8 cellular contexts compared by ENCODE assay signal in the genomic region with DNA sequence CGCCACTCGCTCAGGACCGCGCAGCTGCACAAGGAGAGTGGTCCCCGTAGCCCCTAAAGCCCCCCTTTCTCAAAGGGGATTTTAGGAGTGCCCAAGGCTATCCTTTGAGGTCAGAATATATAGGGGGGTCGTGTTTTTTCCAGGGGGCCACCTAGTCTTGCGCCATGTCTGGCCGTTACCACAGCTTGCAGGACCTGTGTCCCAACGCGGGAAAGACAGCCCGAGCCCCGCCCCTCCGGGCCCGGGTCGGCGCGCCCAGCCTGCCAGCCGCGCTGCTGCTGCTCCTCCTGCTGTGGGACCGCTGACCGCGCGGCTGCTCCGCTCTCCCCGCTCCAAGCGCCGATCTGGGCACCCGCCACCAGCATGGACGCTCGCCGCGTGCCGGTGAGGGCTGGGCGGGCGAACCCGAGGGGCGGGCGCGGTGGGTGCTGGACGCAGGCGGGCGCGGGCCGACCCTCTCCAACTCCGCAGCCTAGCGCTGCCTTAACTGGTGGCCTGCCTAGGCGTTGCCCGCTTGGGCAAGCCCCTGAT. TPM values are rescaled to one million over a fixed set of nuclear protein-coding genes. Genes with fewer than 3 reads are reported as not detected.
A peak's percentile ranks its signal among the peaks of the same experiment; 100 is the strongest.
DNase-seq lines count a peak whose midpoint lies in the region; ATAC-seq and TF ChIP-seq lines count a peak whose summit lies in the region.

A gene (plus strand): TSS at position 272 of the 531 bp plus-strand sequence. CDS start 92 bp downstream, at position 364.

- H3K9me3 ChIP-seq in duodenal mucosa (ENCODE audit: control insufficient read depth in 1 of 2, low read length in 2 of 2) (no peaks in the 10 kb centered on the region), lung (ENCODE audit: control insufficient read depth in 2 of 2, insufficient read depth in 1 of 2, low read length in 1 of 2) (peaks cover 0 to 2% of the 10 kb centered on the region in 2 donors)

- peaks cover 11 to 20% of the 10 kb centered on the region in 2 donors for H3K27me3 ChIP-seq in duodenal mucosa (ENCODE audit: control insufficient read depth in 1 of 2, insufficient read depth in 2 of 2, low read length in 2 of 2)
- H3K27me3 ChIP-seq in lung (ENCODE audit: control insufficient read depth, insufficient read depth): no peaks in the 10 kb centered on the region

- H3K36me3 ChIP-seq in duodenal mucosa (ENCODE audit: control insufficient read depth in 1 of 2, insufficient read depth in 2 of 2, low read length in 2 of 2) (no peaks in the 10 kb centered on the region), lung (ENCODE audit: control insufficient read depth in 2 of 2, insufficient read depth in 2 of 2, low read length in 2 of 2) (no peaks in the 10 kb centered on the region)

- WGBS in lung, 2 donors: 0 to 1% methylated on average over 27 to 48 of the region's 48 CpGs

- H3K4me1 ChIP-seq in duodenal mucosa (ENCODE audit: control insufficient read depth in 1 of 2, insufficient read depth in 2 of 2, low read length in 2 of 2): peaks cover 8 to 16% of the 10 kb centered on the region in 2 donors
- H3K4me1 ChIP-seq in lung (ENCODE audit: control insufficient read depth in 2 of 2, insufficient read depth in 2 of 2, low read length in 2 of 2): peaks cover 0 to 10% of the 10 kb centered on the region in 2 donors

- H3K4me3 ChIP-seq in duodenal mucosa (ENCODE audit: low read depth in 1 of 2, low read length in 2 of 2) (peak within 1 kb of the TSS; percentile 75 to 86), lung (peak within 1 kb of the TSS; percentile 57)

- peak; percentile 79 for DNase-seq in AG20443 (ENCODE audit: low spot score)
- peak; percentile 80 for DNase-seq in NCI-H345 (lab: John Stamatoyannopoulos, UW)
- peak; percentile 44 to 57 for DNase-seq in activated CD4-positive, alpha-beta T cell treated with anti-CD3 and anti-CD28 coated beads for 24 hours (ENCODE audit: low read depth in 2 of 2)
- no peak for DNase-seq in lung (ENCODE audit: low spot score)
- DNase-seq in stimulated activated CD8-positive, alpha-beta memory T cell treated with anti-CD3 and anti-CD28 coated beads, Interleukin-15, amount 100 ng/mL, for 48 hours (ENCODE audit: low read depth in 2 of 2): peak; percentile 57 to 66

- peak within 1 kb of the TSS; percentile 20 to 64 for H3K9ac ChIP-seq in duodenal mucosa (ENCODE audit: low read depth in 1 of 2, low read length in 2 of 2)

- no peak for TF ChIP-seq CTCF in lung (IDR thresholded peaks at IDR 0.05; ENCODE audit: control extremely low read depth, extremely low read depth)

- H3K27ac ChIP-seq in duodenal mucosa (ENCODE audit: low read depth, low read length): peak within 1 kb of the TSS; percentile 15
- no peak within 1 kb of the TSS for H3K27ac ChIP-seq in lung (ENCODE audit: low read depth in 1 of 2, low read length in 1 of 2)

- peak; percentile 63 for ATAC-seq in GM18907 (IDR thresholded peaks at IDR 0.05; ENCODE audit: unreplicated experiment)
- peak; percentile 49 for ATAC-seq in HG03108 (IDR thresholded peaks at IDR 0.05; ENCODE audit: unreplicated experiment)
- peak; percentile 44 for ATAC-seq in lung (ENCODE audit: insufficient read depth, low FRiP score)

RNA-seq across cellular contexts. Expression of the gene that starts here (rescaled TPM):
- 10 to 100 TPM in 1 of 2 donors, 1 to 10 TPM in 1; 2.4 to 17.7 TPM for total RNA-seq in lung
- 1 to 10 TPM in 1 of 2 donors, under 1 TPM in 1; 0.69 to 1.3 TPM for polyA plus RNA-seq in lung
